In genomic region chr17:31319253-31319661, GRCh38 we compare ENCODE assay signal across 11 cellular contexts. TPM values are rescaled to one million over a fixed set of nuclear protein-coding genes. Genes with fewer than 3 reads are reported as not detected.
DNase-seq lines count a peak whose midpoint lies in the region; ATAC-seq and TF ChIP-seq lines count a peak whose summit lies in the region.
"Had no signal": no experiment of that assay in that cellular context is flagged by ENCODE, and none has a peak within 500 bp of the region (broad histone marks: within the 10 kb centered on the region; RNA-seq: fewer than 3 reads in every experiment).

No MANE protein-coding gene starts in this region.

- H3K9me3 Mint-ChIP-seq in IgD-negative memory B cell, result no peaks in the 10 kb centered on the region
- H3K9me3 Mint-ChIP-seq in activated T-helper 17 cell treated with anti-CD3 and anti-CD28 coated beads, Interleukin-2, amount 50 U/mL, for 72 hours, result no peaks in the 10 kb centered on the region
- no peaks in the 10 kb centered on the region for H3K9me3 Mint-ChIP-seq in natural killer cell treated with Interleukin-12 subunit alpha and Interleukin-12 subunit beta and Interleukin-15 and Interleukin-18, amount 100 ng/mL, for 72 hours

- H3K4me3 Mint-ChIP-seq in IgD-negative memory B cell, result peak overlapping the region; percentile 90 to 95 (median 94)
- peak overlapping the region; percentile 79 for H3K4me3 Mint-ChIP-seq in activated T-helper 17 cell treated with anti-CD3 and anti-CD28 coated beads, Interleukin-2, amount 50 U/mL, for 72 hours
- peak overlapping the region; percentile 91 for H3K4me3 Mint-ChIP-seq in natural killer cell treated with Interleukin-12 subunit alpha and Interleukin-12 subunit beta and Interleukin-15 and Interleukin-18, amount 100 ng/mL, for 72 hours

- no peaks in the 10 kb centered on the region for H3K27me3 ChIP-seq in GM06990 (replicated peaks; ENCODE audit: control insufficient read depth, insufficient read depth, low read length)

- H3K4me3 ChIP-seq in GM06990 (replicated peaks; ENCODE audit: low read depth, low read length), result peak overlapping the region; percentile 78

- peaks cover 24 to 36% (median 29%) of the 10 kb centered on the region in 3 donors for H3K4me1 Mint-ChIP-seq in IgD-negative memory B cell
- H3K4me1 Mint-ChIP-seq in activated T-helper 17 cell treated with anti-CD3 and anti-CD28 coated beads, Interleukin-2, amount 50 U/mL, for 72 hours, result peaks cover 22% of the 10 kb centered on the region
- peaks cover 38 to 59% of the 10 kb centered on the region in 2 donors for H3K4me1 Mint-ChIP-seq in natural killer cell treated with Interleukin-12 subunit alpha and Interleukin-12 subunit beta and Interleukin-15 and Interleukin-18, amount 100 ng/mL, for 72 hours (ENCODE audit: low read depth in 2 of 2)

- H3K27ac Mint-ChIP-seq in IgD-negative memory B cell, result peak overlapping the region; percentile 90 to 94 (median 92)
- H3K27ac Mint-ChIP-seq in activated T-helper 17 cell treated with anti-CD3 and anti-CD28 coated beads, Interleukin-2, amount 50 U/mL, for 72 hours, result peak overlapping the region; percentile 87
- H3K27ac Mint-ChIP-seq in natural killer cell treated with Interleukin-12 subunit alpha and Interleukin-12 subunit beta and Interleukin-15 and Interleukin-18, amount 100 ng/mL, for 72 hours, result peak overlapping the region; percentile 93 to 94

- no peaks in the 10 kb centered on the region for H3K36me3 Mint-ChIP-seq in IgD-negative memory B cell
- H3K36me3 Mint-ChIP-seq in activated T-helper 17 cell treated with anti-CD3 and anti-CD28 coated beads, Interleukin-2, amount 50 U/mL, for 72 hours (ENCODE audit: low read depth), result peaks cover 31% of the 10 kb centered on the region
- H3K36me3 Mint-ChIP-seq in natural killer cell treated with Interleukin-12 subunit alpha and Interleukin-12 subunit beta and Interleukin-15 and Interleukin-18, amount 100 ng/mL, for 72 hours, result peaks cover 11% of the 10 kb centered on the region

- H3K27me3 Mint-ChIP-seq in IgD-negative memory B cell, result no peaks in the 10 kb centered on the region
- no peaks in the 10 kb centered on the region for H3K27me3 Mint-ChIP-seq in activated T-helper 17 cell treated with anti-CD3 and anti-CD28 coated beads, Interleukin-2, amount 50 U/mL, for 72 hours
- no peaks in the 10 kb centered on the region for H3K27me3 Mint-ChIP-seq in natural killer cell treated with Interleukin-12 subunit alpha and Interleukin-12 subunit beta and Interleukin-15 and Interleukin-18, amount 100 ng/mL, for 72 hours

- peak; percentile 73 for DNase-seq in GM06990 (ENCODE audit: extremely low read depth, insufficient read length)
- no peak for DNase-seq in natural killer cell treated with Interleukin-12 subunit alpha and Interleukin-12 subunit beta and Interleukin-15 and Interleukin-18, amount 100 ng/mL, for 72 hours (ENCODE audit: low spot score)
- DNase-seq: HCEC 1CT, SK-N-SH had no signal

- no peaks in the 10 kb centered on the region for H3K36me3 ChIP-seq in GM06990 (ENCODE audit: control insufficient read depth, insufficient read depth, low read length)

- no peak for TF ChIP-seq CTCF in GM06990 (IDR thresholded peaks at IDR 0.05; ENCODE audit: insufficient read depth, low read length, poor library complexity, severe bottlenecking)

- peak; percentile 37 for ATAC-seq in activated T-helper 17 cell treated with anti-CD3 and anti-CD28 coated beads, Interleukin-2, amount 50 U/mL, for 72 hours (replicated peaks)
- ATAC-seq in natural killer cell treated with Interleukin-12 subunit alpha and Interleukin-12 subunit beta and Interleukin-15 and Interleukin-18, amount 100 ng/mL, for 72 hours, result peak; percentile 39 to 62
- ATAC-seq in HG02884 (IDR thresholded peaks at IDR 0.05; ENCODE audit: unreplicated experiment), result no peak
- no peak for ATAC-seq in HG02885 (IDR thresholded peaks at IDR 0.05; ENCODE audit: poor library complexity, unreplicated experiment)
- ATAC-seq in HG03045 (IDR thresholded peaks at IDR 0.05; ENCODE audit: unreplicated experiment), result no peak
- ATAC-seq in HG03025 (IDR thresholded peaks at IDR 0.05; ENCODE audit: low FRiP score, unreplicated experiment), result no peak

RNA-seq across cellular contexts. Expression of gene EVI2A, which starts 2.2 kb away (rescaled TPM):
- polyA plus RNA-seq in IgD-negative memory B cell, result 30.2 TPM
- 10 to 100 TPM; 11.7 to 21.8 TPM for total RNA-seq in activated T-helper 17 cell treated with anti-CD3 and anti-CD28 coated beads, Interleukin-2, amount 50 U/mL, for 72 hours
- total RNA-seq in natural killer cell treated with Interleukin-12 subunit alpha and Interleukin-12 subunit beta and Interleukin-15 and Interleukin-18, amount 100 ng/mL, for 72 hours, result 10 to 100 TPM in 1 of 2 donors, 1 to 10 TPM in 1; 6.2 to 13.8 TPM

RNA-seq across cellular contexts. Expression of gene EVI2B, which starts 5.4 kb away (rescaled TPM):
- 192 TPM for polyA plus RNA-seq in IgD-negative memory B cell
- total RNA-seq in activated T-helper 17 cell treated with anti-CD3 and anti-CD28 coated beads, Interleukin-2, amount 50 U/mL, for 72 hours, result 10 to 100 TPM; 18.5 to 20.7 TPM
- total RNA-seq in natural killer cell treated with Interleukin-12 subunit alpha and Interleukin-12 subunit beta and Interleukin-15 and Interleukin-18, amount 100 ng/mL, for 72 hours, result 10 to 100 TPM; 16.3 to 28.0 TPM

RNA-seq across cellular contexts. Expression of gene OMG, which starts 22.2 kb away (rescaled TPM):
- not detected for polyA plus RNA-seq in IgD-negative memory B cell
- total RNA-seq in activated T-helper 17 cell treated with anti-CD3 and anti-CD28 coated beads, Interleukin-2, amount 50 U/mL, for 72 hours, result under 1 TPM; 0.26 to 0.42 TPM
- 1 to 10 TPM in 1 of 2 donors, under 1 TPM in 1; 0.48 to 1.4 TPM for total RNA-seq in natural killer cell treated with Interleukin-12 subunit alpha and Interleukin-12 subunit beta and Interleukin-15 and Interleukin-18, amount 100 ng/mL, for 72 hours
- total RNA-seq: M059J had no signal

Comparison
In these comparisons a context has a peak if more than half of its experiments do, and no peak if none do; other contexts are left out.
1. ATAC-seq: peak in activated T-helper 17 cell treated with anti-CD3 and anti-CD28 coated beads, Interleukin-2, amount 50 U/mL, for 72 hours (single experiment) and natural killer cell treated with Interleukin-12 subunit alpha and Interleukin-12 subunit beta and Interleukin-15 and Interleukin-18, amount 100 ng/mL, for 72 hours (2 of 2); none in HG02884 (single experiment), HG02885 (single experiment), HG03045 (single experiment) and HG03025 (single experiment).
2. Peak in every context shown above with its lines, with median percentiles within 50 percentile points of each other: H3K27ac Mint-ChIP-seq and H3K4me3 Mint-ChIP-seq.